8 cellular contexts compared by ENCODE assay signal in genomic region chr12:47686645-47687240, GRCh38.
A peak's percentile ranks its signal among the peaks of the same experiment; 100 is the strongest.
DNase-seq lines count a peak whose midpoint lies in the region; ATAC-seq and TF ChIP-seq lines count a peak whose summit lies in the region.

No MANE protein-coding gene starts in this region.

- H3K9me3 Mint-ChIP-seq in activated naive CD8-positive, alpha-beta T cell treated with anti-CD3 and anti-CD28 coated beads, Interleukin-2, amount 50 U/mL, for 24 hours = no peaks in the 10 kb centered on the region

- no peak for DNase-seq in AG09319 (ENCODE audit: extremely low read depth, low read depth)
- DNase-seq in GM12865 (ENCODE audit: low read depth) = peak; percentile 35
- peak in 2 of 3 experiments; percentile 10 to 73 for DNase-seq in NCI-H1417 (lab: John Stamatoyannopoulos, UW)
- DNase-seq in activated naive CD8-positive, alpha-beta T cell treated with anti-CD3 and anti-CD28 coated beads, Interleukin-2, amount 50 U/mL, for 24 hours = no peak
- DNase-seq in hepatic stellate cell (ENCODE audit: low spot score) = peak; percentile 37
- DNase-seq in tibial artery = no peak

- peak; percentile 83 for TF ChIP-seq CTCF in AG09319 (IDR thresholded peaks at IDR 0.05; ENCODE audit: low read depth, low read length)
- TF ChIP-seq CTCF in GM12865 (IDR thresholded peaks at IDR 0.05; ENCODE audit: insufficient read depth, low read depth, low read length, missing control alignments) = peak; percentile 40
- peak; percentile 52 to 56 for TF ChIP-seq CTCF in tibial artery (IDR thresholded peaks at IDR 0.05)

- H3K4me1 Mint-ChIP-seq in activated naive CD8-positive, alpha-beta T cell treated with anti-CD3 and anti-CD28 coated beads, Interleukin-2, amount 50 U/mL, for 24 hours = peaks cover 3% of the 10 kb centered on the region

- no peak overlapping the region for H3K27ac Mint-ChIP-seq in activated naive CD8-positive, alpha-beta T cell treated with anti-CD3 and anti-CD28 coated beads, Interleukin-2, amount 50 U/mL, for 24 hours

- H3K4me1 ChIP-seq in tibial artery = no peaks in the 10 kb centered on the region

- intact Hi-C loops in tibial artery (cut with DNase I; ENCODE audit: low total_unique reads) = no loop called here

- H3K27me3 Mint-ChIP-seq in activated naive CD8-positive, alpha-beta T cell treated with anti-CD3 and anti-CD28 coated beads, Interleukin-2, amount 50 U/mL, for 24 hours = no peaks in the 10 kb centered on the region

- H3K4me3 Mint-ChIP-seq in activated naive CD8-positive, alpha-beta T cell treated with anti-CD3 and anti-CD28 coated beads, Interleukin-2, amount 50 U/mL, for 24 hours = no peak overlapping the region

- H3K27ac ChIP-seq in tibial artery = no peak overlapping the region

- H3K9me3 ChIP-seq in tibial artery = no peaks in the 10 kb centered on the region

- H3K4me3 ChIP-seq in GM12865 (ENCODE audit: low read depth, low read length) = no peak overlapping the region
- no peak overlapping the region for H3K4me3 ChIP-seq in tibial artery

- peaks cover 2 to 17% (median 3%) of the 10 kb centered on the region in 3 donors for H3K36me3 ChIP-seq in tibial artery

- ATAC-seq in activated naive CD8-positive, alpha-beta T cell treated with anti-CD3 and anti-CD28 coated beads, Interleukin-2, amount 50 U/mL, for 24 hours = peak; percentile 54
- ATAC-seq in HG03039 (IDR thresholded peaks at IDR 0.05; ENCODE audit: unreplicated experiment) (no peak), GM18873 (IDR thresholded peaks at IDR 0.05; ENCODE audit: low FRiP score, unreplicated experiment) (no peak)

- H3K36me3 Mint-ChIP-seq in activated naive CD8-positive, alpha-beta T cell treated with anti-CD3 and anti-CD28 coated beads, Interleukin-2, amount 50 U/mL, for 24 hours (ENCODE audit: low read depth) = peaks cover 31% of the 10 kb centered on the region

- H3K27me3 ChIP-seq in tibial artery = no peaks in the 10 kb centered on the region

Comparison
In these comparisons a context has a peak if more than half of its experiments do, and no peak if none do; other contexts are left out.
1. DNase-seq: peak in GM12865 (single experiment), NCI-H1417 (2 of 3) and hepatic stellate cell (single experiment); none in AG09319 (single experiment), activated naive CD8-positive, alpha-beta T cell treated with anti-CD3 and anti-CD28 coated beads, Interleukin-2, amount 50 U/mL, for 24 hours (single experiment) and tibial artery (0 of 2).
2. Peak in every context shown above with its lines, with median percentiles within 50 percentile points of each other: CTCF ChIP-seq.